Comparison of ENCODE assay signal across 8 cellular contexts in the genomic region with DNA sequence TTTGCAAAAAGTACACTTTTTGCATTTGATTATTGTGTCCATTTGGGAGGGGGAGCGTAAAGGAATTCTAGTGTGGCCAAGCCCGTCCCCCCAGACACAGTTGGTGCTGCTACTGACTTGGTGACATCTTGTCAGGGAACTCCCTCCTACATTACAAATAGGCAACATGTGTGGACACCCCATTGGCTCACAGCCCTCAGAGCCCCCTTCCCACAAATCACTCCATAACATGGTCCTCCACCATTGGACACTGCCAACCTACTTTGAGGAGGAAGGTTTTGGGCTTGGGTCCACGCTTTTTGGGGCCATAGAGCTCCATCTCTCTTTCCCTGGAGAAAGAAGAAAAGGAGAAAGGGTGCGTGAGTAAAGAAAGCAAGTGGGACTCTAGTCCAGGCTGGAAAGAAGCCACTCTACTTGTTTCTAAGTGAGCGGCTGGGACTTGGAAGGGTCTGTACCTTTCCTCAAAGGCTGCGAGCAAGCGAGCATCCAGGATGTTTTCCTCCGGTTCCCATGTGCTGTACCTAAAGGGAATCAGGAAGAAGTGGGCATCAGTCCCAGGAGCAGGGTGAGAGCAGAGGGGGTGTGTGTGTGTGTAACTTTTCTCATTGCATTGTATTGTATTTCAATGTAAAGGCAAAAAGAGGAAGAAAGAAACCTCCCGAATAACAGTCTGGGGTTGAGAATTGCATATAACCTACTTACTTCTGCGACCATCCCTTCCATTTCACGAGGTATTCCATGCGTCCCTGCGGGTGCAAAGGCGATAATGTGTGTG. TPM values are rescaled to one million over a fixed set of nuclear protein-coding genes. Genes with fewer than 3 reads are reported as not detected.
DNase-seq lines count a peak whose midpoint lies in the region; ATAC-seq and TF ChIP-seq lines count a peak whose summit lies in the region.

No MANE protein-coding gene starts in this region.

- H3K36me3 Mint-ChIP-seq in activated T-cell treated with anti-CD3 and anti-CD28 coated beads, Interleukin-2, amount 50 U/mL, for 4 hours (ENCODE audit: insufficient read depth) = no peaks in the 10 kb centered on the region
- peaks cover 12% of the 10 kb centered on the region for H3K36me3 Mint-ChIP-seq in activated T-helper 1 cell treated with anti-CD3 and anti-CD28 coated beads, Interleukin-12 subunit alpha, Interleukin-12 subunit beta, Interleukin-2, Interleukin-4 antibody, amounts not matched to agents 30 ng/mL and 10 ng/mL and 1 ng/mL, durations not matched to agents 14 hours and 24 hours and 36 hours (ENCODE audit: low read depth)
- peaks cover 4% of the 10 kb centered on the region for H3K36me3 Mint-ChIP-seq in type B pancreatic cell

- no peak for ATAC-seq in activated T-cell treated with anti-CD3 and anti-CD28 coated beads, Interleukin-2, amount 50 U/mL, for 4 hours
- ATAC-seq in left lung (no peak), GM21825 (IDR thresholded peaks at IDR 0.05; ENCODE audit: unreplicated experiment) (no peak)

- TF ChIP-seq CTCF in left lung (IDR thresholded peaks at IDR 0.05) (no peak), type B pancreatic cell (conservative IDR thresholded peaks at IDR 0.05) (no peak)

- H3K9me3 Mint-ChIP-seq in activated T-cell treated with anti-CD3 and anti-CD28 coated beads, Interleukin-2, amount 50 U/mL, for 4 hours = no peaks in the 10 kb centered on the region
- peaks cover 4% of the 10 kb centered on the region for H3K9me3 Mint-ChIP-seq in activated T-helper 1 cell treated with anti-CD3 and anti-CD28 coated beads, Interleukin-12 subunit alpha, Interleukin-12 subunit beta, Interleukin-2, Interleukin-4 antibody, amounts not matched to agents 30 ng/mL and 10 ng/mL and 1 ng/mL, durations not matched to agents 14 hours and 24 hours and 36 hours
- H3K9me3 Mint-ChIP-seq in type B pancreatic cell = no peaks in the 10 kb centered on the region

- DNase-seq in activated T-cell treated with anti-CD3 and anti-CD28 coated beads, Interleukin-2, amount 50 U/mL, for 4 hours = no peak
- no peak for DNase-seq in activated T-cell treated with anti-CD3 and anti-CD28 coated beads, Interleukin-2, amount 50 U/mL, for 48 hours
- no peak for DNase-seq in activated T-helper 1 cell treated with anti-CD3 and anti-CD28 coated beads, Interleukin-12 subunit alpha, Interleukin-12 subunit beta, Interleukin-2, Interleukin-4 antibody, amounts not matched to agents 30 ng/mL and 10 ng/mL and 1 ng/mL, durations not matched to agents 14 hours and 24 hours and 36 hours (ENCODE audit: low spot score)
- peak in 1 of 2 donors; percentile 2 for DNase-seq in left lung
- no peak for DNase-seq in type B pancreatic cell (ENCODE audit: extremely low spot score, unreplicated experiment)
- no peak for DNase-seq in NCI-H345 (lab: John Stamatoyannopoulos, UW)
- DNase-seq in epidermal melanocyte (ENCODE audit: insufficient read length, low spot score) = no peak

- peaks cover 37% of the 10 kb centered on the region for H3K27me3 Mint-ChIP-seq in activated T-cell treated with anti-CD3 and anti-CD28 coated beads, Interleukin-2, amount 50 U/mL, for 4 hours (ENCODE audit: low read depth)
- peaks cover 38% of the 10 kb centered on the region for H3K27me3 Mint-ChIP-seq in activated T-helper 1 cell treated with anti-CD3 and anti-CD28 coated beads, Interleukin-12 subunit alpha, Interleukin-12 subunit beta, Interleukin-2, Interleukin-4 antibody, amounts not matched to agents 30 ng/mL and 10 ng/mL and 1 ng/mL, durations not matched to agents 14 hours and 24 hours and 36 hours (ENCODE audit: insufficient read depth)
- H3K27me3 Mint-ChIP-seq in type B pancreatic cell = peaks cover 53% of the 10 kb centered on the region

- H3K36me3 ChIP-seq in left lung = peaks cover 0 to 11% of the 10 kb centered on the region in 2 donors

- H3K4me1 ChIP-seq in left lung = peaks cover 31 to 59% of the 10 kb centered on the region in 2 donors

- intact Hi-C loops in activated T-helper 1 cell treated with anti-CD3 and anti-CD28 coated beads, Interleukin-12 subunit alpha, Interleukin-12 subunit beta, Interleukin-2, Interleukin-4 antibody, amounts not matched to agents 30 ng/mL and 10 ng/mL and 1 ng/mL, durations not matched to agents 14 hours and 24 hours and 36 hours (cut with micrococcal nuclease) = loop anchor here (2.0 to 5.0 kb wide), 2 partner anchors 17 to 1716 kb away; a partner anchor contains a TSS
- intact Hi-C loops in left lung (cut with DNase I) = no loop called here

- H3K4me3 ChIP-seq in left lung = peak overlapping the region; percentile 64

- H3K4me3 Mint-ChIP-seq in activated T-cell treated with anti-CD3 and anti-CD28 coated beads, Interleukin-2, amount 50 U/mL, for 4 hours = peak overlapping the region; percentile 80
- peak overlapping the region; percentile 85 for H3K4me3 Mint-ChIP-seq in activated T-helper 1 cell treated with anti-CD3 and anti-CD28 coated beads, Interleukin-12 subunit alpha, Interleukin-12 subunit beta, Interleukin-2, Interleukin-4 antibody, amounts not matched to agents 30 ng/mL and 10 ng/mL and 1 ng/mL, durations not matched to agents 14 hours and 24 hours and 36 hours
- peak overlapping the region; percentile 94 for H3K4me3 Mint-ChIP-seq in type B pancreatic cell

- peaks cover 53 to 70% of the 10 kb centered on the region in 2 donors for H3K27me3 ChIP-seq in left lung

- peaks cover 29% of the 10 kb centered on the region for H3K4me1 Mint-ChIP-seq in activated T-cell treated with anti-CD3 and anti-CD28 coated beads, Interleukin-2, amount 50 U/mL, for 4 hours (ENCODE audit: low read depth)
- peaks cover 23% of the 10 kb centered on the region for H3K4me1 Mint-ChIP-seq in activated T-helper 1 cell treated with anti-CD3 and anti-CD28 coated beads, Interleukin-12 subunit alpha, Interleukin-12 subunit beta, Interleukin-2, Interleukin-4 antibody, amounts not matched to agents 30 ng/mL and 10 ng/mL and 1 ng/mL, durations not matched to agents 14 hours and 24 hours and 36 hours (ENCODE audit: low read depth)
- H3K4me1 Mint-ChIP-seq in type B pancreatic cell (ENCODE audit: unreplicated experiment) = peaks cover 33% of the 10 kb centered on the region

- H3K27ac ChIP-seq in left lung = peak overlapping the region in 1 of 2 donors; percentile 84

- H3K9me3 ChIP-seq in left lung = no peaks in the 10 kb centered on the region

- peak overlapping the region; percentile 73 for H3K27ac Mint-ChIP-seq in activated T-helper 1 cell treated with anti-CD3 and anti-CD28 coated beads, Interleukin-12 subunit alpha, Interleukin-12 subunit beta, Interleukin-2, Interleukin-4 antibody, amounts not matched to agents 30 ng/mL and 10 ng/mL and 1 ng/mL, durations not matched to agents 14 hours and 24 hours and 36 hours
- H3K27ac Mint-ChIP-seq in type B pancreatic cell = peak overlapping the region; percentile 90

RNA-seq across cellular contexts. Expression of a gene that starts 0.9 kb away (rescaled TPM):
- 1 to 10 TPM; 1.7 to 4.3 (median 3.1) TPM for total RNA-seq in activated T-cell treated with anti-CD3 and anti-CD28 coated beads, Interleukin-2, amount 50 U/mL, for 4 hours
- 6.2 and 6.6 TPM in 2 replicates for total RNA-seq in activated T-helper 1 cell treated with anti-CD3 and anti-CD28 coated beads, Interleukin-12 subunit alpha, Interleukin-12 subunit beta, Interleukin-2, Interleukin-4 antibody, amounts not matched to agents 30 ng/mL and 10 ng/mL and 1 ng/mL, durations not matched to agents 14 hours and 24 hours and 36 hours
- total RNA-seq in left lung (1 to 10 TPM; 7.3 to 7.9 TPM), type B pancreatic cell (ENCODE audit: low replicate concordance) (13.3 and 16.0 TPM in 2 replicates)

RNA-seq across cellular contexts. Expression of a gene that starts 18.0 kb away (rescaled TPM):
- 1 to 10 TPM; 1.0 to 2.6 (median 1.4) TPM for total RNA-seq in activated T-cell treated with anti-CD3 and anti-CD28 coated beads, Interleukin-2, amount 50 U/mL, for 4 hours
- total RNA-seq in activated T-helper 1 cell treated with anti-CD3 and anti-CD28 coated beads, Interleukin-12 subunit alpha, Interleukin-12 subunit beta, Interleukin-2, Interleukin-4 antibody, amounts not matched to agents 30 ng/mL and 10 ng/mL and 1 ng/mL, durations not matched to agents 14 hours and 24 hours and 36 hours = 4.7 and 5.1 TPM in 2 replicates
- total RNA-seq in left lung (1 to 10 TPM; 2.6 to 3.6 TPM), type B pancreatic cell (ENCODE audit: low replicate concordance) (21.6 and 72.0 TPM in 2 replicates)

RNA-seq across cellular contexts. Expression of a gene that starts 43.3 kb away (rescaled TPM):
- 10 to 100 TPM; 15.3 to 16.4 (median 15.3) TPM for total RNA-seq in activated T-cell treated with anti-CD3 and anti-CD28 coated beads, Interleukin-2, amount 50 U/mL, for 4 hours
- total RNA-seq in activated T-helper 1 cell treated with anti-CD3 and anti-CD28 coated beads, Interleukin-12 subunit alpha, Interleukin-12 subunit beta, Interleukin-2, Interleukin-4 antibody, amounts not matched to agents 30 ng/mL and 10 ng/mL and 1 ng/mL, durations not matched to agents 14 hours and 24 hours and 36 hours = 22.4 and 23.8 TPM in 2 replicates
- total RNA-seq in left lung (10 to 100 TPM; 20.9 to 22.3 TPM), type B pancreatic cell (ENCODE audit: low replicate concordance) (39.6 and 76.2 TPM in 2 replicates)
